In genomic region chr20:63736893-63737689, GRCh38 we compare ENCODE assay signal across 9 cellular contexts. TPM values are rescaled to one million over a fixed set of nuclear protein-coding genes. Genes with fewer than 3 reads are reported as not detected.
DNase-seq lines count a peak whose midpoint lies in the region; ATAC-seq and TF ChIP-seq lines count a peak whose summit lies in the region.
"Had no signal": no experiment of that assay in that cellular context is flagged by ENCODE, and none has a peak within 500 bp of the region (broad histone marks: within the 10 kb centered on the region; RNA-seq: fewer than 3 reads in every experiment).

No MANE protein-coding gene starts in this region.

- no peak overlapping the region for H3K27ac ChIP-seq in DND-41 (ENCODE audit: low read length)
- H3K27ac ChIP-seq: uterus had no signal

- CTCF ChIA-PET in activated naive CD4-positive, alpha-beta T cell treated with anti-CD3 and anti-CD28 coated beads for 36 hours (lab: Charles Lee): interaction anchor here (1.0 to 2.7 kb wide), 4 partner anchors 12 to 95 kb away, joined by 3 to 15 read pairs (median 4); partner anchors contain the start of genes ARFRP1 and ZGPAT

- H3K9me3 ChIP-seq in DND-41 (ENCODE audit: insufficient read depth, low read length, severe bottlenecking): no peaks in the 10 kb centered on the region
- H3K9me3 ChIP-seq: uterus had no signal

- DNase-seq in DND-41: peak; percentile 41
- peak; percentile 53 for DNase-seq in NCI-H2171 (lab: John Stamatoyannopoulos, UW)
- peak; percentile 66 for DNase-seq in activated naive CD4-positive, alpha-beta T cell treated with anti-CD3 and anti-CD28 coated beads for 36 hours
- DNase-seq in naive thymus-derived CD8-positive, alpha-beta T cell: peak; percentile 45 to 81 (median 64)
- no peak for DNase-seq in DMS153 (lab: John Stamatoyannopoulos, UW)
- no peak for DNase-seq in NCI-H82 treated with DMSO at 0.1 percent for 48 hours (lab: John Stamatoyannopoulos, UW; ENCODE audit: unreplicated experiment)

- H3K4me3 ChIP-seq in DND-41 (ENCODE audit: low read depth in 1 of 2, low read length in 2 of 2): no peak overlapping the region
- H3K4me3 ChIP-seq: uterus had no signal

- H3K27ac Mint-ChIP-seq in activated naive CD4-positive, alpha-beta T cell treated with anti-CD3 and anti-CD28 coated beads for 36 hours: no peak overlapping the region
- H3K27ac Mint-ChIP-seq in naive thymus-derived CD8-positive, alpha-beta T cell: peak overlapping the region; percentile 81 to 97 (median 94)

- no peak overlapping the region for H3K4me3 Mint-ChIP-seq in activated naive CD4-positive, alpha-beta T cell treated with anti-CD3 and anti-CD28 coated beads for 36 hours
- H3K4me3 Mint-ChIP-seq in naive thymus-derived CD8-positive, alpha-beta T cell: peak overlapping the region; percentile 83 to 95 (median 90)

- H3K9me3 Mint-ChIP-seq in activated naive CD4-positive, alpha-beta T cell treated with anti-CD3 and anti-CD28 coated beads for 36 hours: no peaks in the 10 kb centered on the region
- H3K9me3 Mint-ChIP-seq in naive thymus-derived CD8-positive, alpha-beta T cell: no peaks in the 10 kb centered on the region

- H4K20me1 ChIP-seq in DND-41 (ENCODE audit: insufficient read depth, low read length): peaks cover 61% of the 10 kb centered on the region

- POLR2A ChIA-PET in naive thymus-derived CD8-positive, alpha-beta T cell (lab: Charles Lee): interaction anchor here (0.5 to 10.0 kb wide), 35 partner anchors 8 to 321 kb away, joined by 3 to 162 read pairs (median 6); partner anchors contain the start of genes ARFRP1, GMEB2, PPDPF and PRPF6

- no peak overlapping the region for H3K9ac ChIP-seq in DND-41 (ENCODE audit: low read depth, low read length)

- H3K36me3 Mint-ChIP-seq in activated naive CD4-positive, alpha-beta T cell treated with anti-CD3 and anti-CD28 coated beads for 36 hours (ENCODE audit: low read depth): peaks cover 10% of the 10 kb centered on the region
- H3K36me3 Mint-ChIP-seq in naive thymus-derived CD8-positive, alpha-beta T cell: peaks cover 0 to 16% (median 0%) of the 10 kb centered on the region in 3 donors

- TF ChIP-seq CTCF in DND-41 (IDR thresholded peaks at IDR 0.05; ENCODE audit: borderline replicate concordance, extremely low read depth, low read length, poor library complexity, severe bottlenecking): no peak

- H3K36me3 ChIP-seq in DND-41 (ENCODE audit: insufficient read depth, low read length): peaks cover 78% of the 10 kb centered on the region
- H3K36me3 ChIP-seq: uterus had no signal

- H3K79me2 ChIP-seq in DND-41 (ENCODE audit: insufficient read depth, low read length): peaks cover 24% of the 10 kb centered on the region

- H3K4me1 ChIP-seq in DND-41 (ENCODE audit: insufficient read depth, low read length): peaks cover 22% of the 10 kb centered on the region

- no peaks in the 10 kb centered on the region for H3K27me3 Mint-ChIP-seq in activated naive CD4-positive, alpha-beta T cell treated with anti-CD3 and anti-CD28 coated beads for 36 hours (ENCODE audit: low read depth)
- H3K27me3 Mint-ChIP-seq in naive thymus-derived CD8-positive, alpha-beta T cell: no peaks in the 10 kb centered on the region

- H3K27me3 ChIP-seq in DND-41 (ENCODE audit: insufficient read depth, low read length, poor library complexity): no peaks in the 10 kb centered on the region
- H3K27me3 ChIP-seq: uterus had no signal

- no peak overlapping the region for H2AFZ ChIP-seq in DND-41 (ENCODE audit: low read depth, low read length)

- intact Hi-C loops in activated naive CD4-positive, alpha-beta T cell treated with anti-CD3 and anti-CD28 coated beads for 36 hours (cut with micrococcal nuclease): loop anchor here (1.0 to 5.0 kb wide), 5 partner anchors 9 to 340 kb away; partner anchors contain the start of genes ARFRP1, GMEB2, RGS19 and TPD52L2

- no peak for ATAC-seq in DND-41 (ENCODE audit: insufficient read depth, low read depth)
- ATAC-seq in naive thymus-derived CD8-positive, alpha-beta T cell: peak; percentile 37 to 42
- no peak for ATAC-seq in HG02840 (IDR thresholded peaks at IDR 0.05; ENCODE audit: low FRiP score, unreplicated experiment)
- no peak for ATAC-seq in GM18870 (IDR thresholded peaks at IDR 0.05; ENCODE audit: unreplicated experiment)

- H3K4me1 Mint-ChIP-seq in activated naive CD4-positive, alpha-beta T cell treated with anti-CD3 and anti-CD28 coated beads for 36 hours (ENCODE audit: low read depth): peaks cover 24% of the 10 kb centered on the region
- H3K4me1 Mint-ChIP-seq in naive thymus-derived CD8-positive, alpha-beta T cell: peaks cover 17 to 30% (median 29%) of the 10 kb centered on the region in 4 donors

- no peak overlapping the region for H3K4me2 ChIP-seq in DND-41 (ENCODE audit: insufficient read depth, low read length)

RNA-seq across cellular contexts. Expression of gene LIME1, which starts 0.6 kb away (rescaled TPM):
- 1 to 10 TPM; 3.1 to 4.1 TPM for total RNA-seq in activated naive CD4-positive, alpha-beta T cell treated with anti-CD3 and anti-CD28 coated beads for 36 hours
- 100 to 1,000 TPM in 1 of 2 experiments, 10 to 100 TPM in 1; 95.0 to 104 TPM for total RNA-seq in naive thymus-derived CD8-positive, alpha-beta T cell
- polyA plus RNA-seq in naive thymus-derived CD8-positive, alpha-beta T cell: 100 to 1,000 TPM; 255 to 292 (median 282) TPM

RNA-seq across cellular contexts. Expression of gene SLC2A4RG, which starts 2.5 kb away (rescaled TPM):
- 10 to 100 TPM; 22.4 to 24.8 TPM for total RNA-seq in activated naive CD4-positive, alpha-beta T cell treated with anti-CD3 and anti-CD28 coated beads for 36 hours
- 100 to 1,000 TPM; 124 to 134 TPM for total RNA-seq in naive thymus-derived CD8-positive, alpha-beta T cell
- 1 to 10 TPM; 3.8 to 4.8 (median 4.7) TPM for polyA plus RNA-seq in naive thymus-derived CD8-positive, alpha-beta T cell

RNA-seq across cellular contexts. Expression of gene ZGPAT, which starts 29.3 kb away (rescaled TPM):
- 10 to 100 TPM; 15.3 to 18.0 TPM for total RNA-seq in activated naive CD4-positive, alpha-beta T cell treated with anti-CD3 and anti-CD28 coated beads for 36 hours
- total RNA-seq in naive thymus-derived CD8-positive, alpha-beta T cell: 10 to 100 TPM; 52.6 to 53.9 TPM
- 10 to 100 TPM; 42.3 to 73.8 (median 47.1) TPM for polyA plus RNA-seq in naive thymus-derived CD8-positive, alpha-beta T cell

RNA-seq across cellular contexts. Expression of gene ARFRP1, which starts 29.3 kb away (rescaled TPM):
- 10 to 100 TPM; 45.6 to 49.2 TPM for total RNA-seq in activated naive CD4-positive, alpha-beta T cell treated with anti-CD3 and anti-CD28 coated beads for 36 hours
- total RNA-seq in naive thymus-derived CD8-positive, alpha-beta T cell: 100 to 1,000 TPM; 106 to 108 TPM
- 10 to 100 TPM; 60.1 to 92.1 (median 80.9) TPM for polyA plus RNA-seq in naive thymus-derived CD8-positive, alpha-beta T cell

RNA-seq across cellular contexts. Expression of gene TNFRSF6B, which starts 40.6 kb away (rescaled TPM):
- total RNA-seq in activated naive CD4-positive, alpha-beta T cell treated with anti-CD3 and anti-CD28 coated beads for 36 hours: not detected
- 1 to 10 TPM in 1 of 2 experiments, under 1 TPM in 1; 0.96 to 1.1 TPM for total RNA-seq in naive thymus-derived CD8-positive, alpha-beta T cell
- under 1 TPM in 2 of 3 donors, not detected in 1; 0.22 to 0.84 TPM for polyA plus RNA-seq in naive thymus-derived CD8-positive, alpha-beta T cell

Comparison
In these comparisons a context has a peak if more than half of its experiments do, and no peak if none do; other contexts are left out.
1. ATAC-seq: peak in naive thymus-derived CD8-positive, alpha-beta T cell (2 of 2); none in DND-41 (single experiment), HG02840 (single experiment) and GM18870 (single experiment).
2. DNase-seq: peak in DND-41 (single experiment), NCI-H2171 (single experiment), activated naive CD4-positive, alpha-beta T cell treated with anti-CD3 and anti-CD28 coated beads for 36 hours (single experiment) and naive thymus-derived CD8-positive, alpha-beta T cell (10 of 10); none in DMS153 (single experiment) and NCI-H82 treated with DMSO at 0.1 percent for 48 hours (single experiment).
3. RNA of gene LIME1, which starts 0.6 kb away (total RNA-seq): 95.0 to 104 TPM in naive thymus-derived CD8-positive, alpha-beta T cell; 3.1 to 4.1 TPM in activated naive CD4-positive, alpha-beta T cell treated with anti-CD3 and anti-CD28 coated beads for 36 hours; every median in the first group is over 10 times any median in the second.
4. RNA of gene SLC2A4RG, which starts 2.5 kb away (total RNA-seq): 124 to 134 TPM in naive thymus-derived CD8-positive, alpha-beta T cell; 22.4 to 24.8 TPM in activated naive CD4-positive, alpha-beta T cell treated with anti-CD3 and anti-CD28 coated beads for 36 hours; every median in the first group is over 4 times any median in the second.